ENCODE assay signal across 24 cellular contexts in genomic region chr7:138513344-138513871, GRCh38.
"Had no signal": no experiment of that assay in that cellular context is flagged by ENCODE, and none has a peak within 500 bp of the region (broad histone marks: within the 10 kb centered on the region; RNA-seq: fewer than 3 reads in every experiment).

No MANE protein-coding gene starts in this region.

- H3K9me3 ChIP-seq: left lung, neutrophil, thoracic aorta, upper lobe of left lung had no signal

- H3K27ac ChIP-seq: left lung, neutrophil, ovary, thoracic aorta, upper lobe of left lung had no signal

- H3K4me3 ChIP-seq: left lung, ovary, smooth muscle cell, thoracic aorta, upper lobe of left lung had no signal

- H3K36me3 ChIP-seq: ovary had no signal

- H3K4me2 ChIP-seq: smooth muscle cell had no signal

- DNase-seq: activated B cell treated with CpG ODN at 0.5 μM for 24 hours; activated CD4-positive, alpha-beta T cell treated with anti-CD3 and anti-CD28 coated beads for 36 hours; activated CD4-positive, alpha-beta T cell treated with anti-CD3 and anti-CD28 coated beads, Interleukin-2, amount 50 U/mL, for 4 hours; activated CD8-positive, alpha-beta memory T cell treated with anti-CD3 and anti-CD28 coated beads for 24 hours; activated CD8-positive, alpha-beta memory T cell treated with anti-CD3 and anti-CD28 coated beads, Interleukin-2, amount 50 U/mL, for 4 hours; activated naive CD8-positive, alpha-beta T cell treated with anti-CD3 and anti-CD28 coated beads, Interleukin-2, amount 10 ng/mL, durations not matched to agents 7 days and 5 days; activated T-cell treated with anti-CD3 and anti-CD28 coated beads, Interleukin-2, amount 50 U/mL, for 24 hours; effector CD4-positive, alpha-beta T cell; erythroblast; foreskin fibroblast; immature natural killer cell; left lung; ovary; stimulated activated CD4-positive, alpha-beta T cell treated with anti-CD3 and anti-CD28 coated beads, Interleukin-15, amount 100 ng/mL, for 24 hours; stimulated activated CD8-positive, alpha-beta memory T cell treated with anti-CD3 and anti-CD28 coated beads, Interleukin-4, amount 100 ng/mL, for 48 hours; stimulated activated naive CD4-positive, alpha-beta T cell treated with Interleukin-2 at 50 U/mL for 16 hours; T-helper 1 cell; upper lobe of left lung had no signal

- H3K27me3 ChIP-seq: left lung, neutrophil, ovary, upper lobe of left lung had no signal

- ATAC-seq: activated CD4-positive, alpha-beta T cell treated with anti-CD3 and anti-CD28 coated beads for 36 hours; activated T-helper 17 cell treated with anti-CD3 and anti-CD28 coated beads, Interleukin-2, amount 50 U/mL, for 72 hours; left lung; natural killer cell treated with Interleukin-12 subunit alpha and Interleukin-12 subunit beta and Interleukin-15 and Interleukin-18, amount 100 ng/mL, for 72 hours; sciatic nerve had no signal
